In genomic region chr7:5584821-5585220, GRCh38 we compare ENCODE assay signal across 24 cellular contexts. TPM values are rescaled to one million over a fixed set of nuclear protein-coding genes. Genes with fewer than 3 reads are reported as not detected.
DNase-seq lines count a peak whose midpoint lies in the region; ATAC-seq, FAIRE-seq and TF ChIP-seq lines count a peak whose summit lies in the region.
"Had no signal": no experiment of that assay in that cellular context is flagged by ENCODE, and none has a peak within 500 bp of the region (broad histone marks: within the 10 kb centered on the region; RNA-seq: fewer than 3 reads in every experiment).

No MANE protein-coding gene starts in this region.

- peaks cover 59% of the 10 kb centered on the region for H3K4me1 ChIP-seq in HepG2 (ENCODE audit: insufficient read depth, low read length)
- no peaks in the 10 kb centered on the region for H3K4me1 ChIP-seq in right lobe of liver
- peaks cover 1% of the 10 kb centered on the region; the same call in 1 of the 2 replicates for H3K4me1 ChIP-seq in IMR-90 (ENCODE audit: control insufficient read depth, insufficient read depth, low read length)

- TF ChIP-seq POLR2A in HepG2 (IDR thresholded peaks at IDR 0.05; ENCODE audit: insufficient read depth in 1 of 2, low read depth in 2 of 2, low read length in 2 of 2) (no peak), right lobe of liver (IDR thresholded peaks at IDR 0.05) (no peak), IMR-90 (IDR thresholded peaks at IDR 0.05; ENCODE audit: low read depth, low read length) (no peak)

- peak in 1 of 2 experiments; percentile 72; a peak in 1 of 4 replicates for TF ChIP-seq EP300 in HepG2 (IDR thresholded peaks at IDR 0.05; ENCODE audit: low read depth in 2 of 2, low read length in 2 of 2)
- TF ChIP-seq EP300 in HepG2 (CRISPR knock-in tag; IDR thresholded peaks at IDR 0.05; ENCODE audit: borderline replicate concordance), result no peak

- no TSS peak for BruUV-seq in HepG2 (replicated peaks; lab: Mats Ljungman, UMichigan)
- BruUV-seq in IMR-90 (replicated peaks; lab: Mats Ljungman, UMichigan), result no TSS peak

- H4K91ac ChIP-seq in IMR-90 (ENCODE audit: insufficient read depth, low read depth, low read length), result no peak overlapping the region

- H3K36me3 ChIP-seq in HepG2 (replicated peaks in 1 of 2; ENCODE audit: control insufficient read depth in 1 of 2, insufficient read depth in 2 of 2, low read length in 2 of 2) (no peaks in the 10 kb centered on the region), right lobe of liver (no peaks in the 10 kb centered on the region), IMR-90 (ENCODE audit: control insufficient read depth, insufficient read depth, low read length) (no peaks in the 10 kb centered on the region)
- H3K36me3 ChIP-seq: MG63, SJCRH30 had no signal

- POLR2A ChIA-PET in HepG2 (lab: Yijun Ruan, JAX) (no interaction called here), IMR-90 (lab: Charles Lee; ENCODE audit: unreplicated experiment) (no interaction called here)

- no peak overlapping the region for H4K5ac ChIP-seq in IMR-90 (ENCODE audit: low read depth, low read length)

- H3K9me3 Mint-ChIP-seq in stimulated activated naive B cell treated with anti-CD40 and anti-IgM and Interleukin-4, amounts not matched to agents 10 μg/mL and 1 μg/mL and 100 μg/mL, for 72 hours, result peaks cover 0 to 2% of the 10 kb centered on the region in 2 donors
- H3K9me3 Mint-ChIP-seq: CD8-positive, alpha-beta memory T cell had no signal

- H3K9me3 ChIP-seq in HepG2 (ENCODE audit: low read length) (no peaks in the 10 kb centered on the region), right lobe of liver (no peaks in the 10 kb centered on the region), IMR-90 (ENCODE audit: control insufficient read depth, insufficient read depth, low read length) (peaks cover 4% of the 10 kb centered on the region; the same call in 1 of the 2 replicates)
- H3K9me3 ChIP-seq: MG63, SJCRH30 had no signal

- no peak overlapping the region for H3K18ac ChIP-seq in IMR-90 (ENCODE audit: low read depth, low read length)

- H3K27ac Mint-ChIP-seq in stimulated activated naive B cell treated with anti-CD40 and anti-IgM and Interleukin-4, amounts not matched to agents 10 μg/mL and 1 μg/mL and 100 μg/mL, for 72 hours, result peak overlapping the region; percentile 56

- dilution Hi-C loops in IMR-90 (cut with HindIII; ENCODE audit: low sequenced_read_pairs, unreplicated experiment), result no loop called here

- H3K27me3 Mint-ChIP-seq in stimulated activated naive B cell treated with anti-CD40 and anti-IgM and Interleukin-4, amounts not matched to agents 10 μg/mL and 1 μg/mL and 100 μg/mL, for 72 hours, result peaks cover 0 to 5% of the 10 kb centered on the region in 2 donors

- TF ChIP-seq CTCF in HepG2 (CRISPR knock-in tag; IDR thresholded peaks at IDR 0.05) (no peak), right lobe of liver (IDR thresholded peaks at IDR 0.05) (no peak), IMR-90 (conservative IDR thresholded peaks at IDR 0.05; ENCODE audit: low read depth, low read length) (no peak)

- no peak overlapping the region for H2BK20ac ChIP-seq in IMR-90 (ENCODE audit: low read depth, low read length)

- H3K4me1 Mint-ChIP-seq in stimulated activated naive B cell treated with anti-CD40 and anti-IgM and Interleukin-4, amounts not matched to agents 10 μg/mL and 1 μg/mL and 100 μg/mL, for 72 hours, result peaks cover 16 to 29% of the 10 kb centered on the region in 2 donors

- H3K36me3 Mint-ChIP-seq in stimulated activated naive B cell treated with anti-CD40 and anti-IgM and Interleukin-4, amounts not matched to agents 10 μg/mL and 1 μg/mL and 100 μg/mL, for 72 hours, result peaks cover 0 to 6% of the 10 kb centered on the region in 2 donors

- no peak overlapping the region for H3K56ac ChIP-seq in IMR-90 (ENCODE audit: extremely low read depth, insufficient read depth, low read length)

- DNase-seq in HepG2 (ENCODE audit: low spot score) (peak; percentile 88), right lobe of liver (no peak), IMR-90 (no peak), myocyte (ENCODE audit: low read depth) (peak; percentile 54), globus pallidus (ENCODE audit: low spot score) (no peak), superior temporal gyrus (ENCODE audit: extremely low spot score) (no peak)
- DNase-seq in stimulated activated naive B cell treated with anti-CD40 and anti-IgM and Interleukin-4, amounts not matched to agents 10 μg/mL and 1 μg/mL and 100 μg/mL, for 72 hours, result no peak
- DNase-seq: 8988T; Calu3; CD8-positive, alpha-beta memory T cell; GDM1; GOT3; HCEC 1CT; MG63; NCI-H1417 treated with DMSO at 0.1 percent for 48 hours; NCI-H187 treated with DMSO at 0.1 percent for 48 hours; NCI-H2107; NCI-H446 treated with DMSO at 0.1 percent for 48 hours; NCI-H526 treated with DMSO at 0.1 percent for 48 hours; OCI-M1; SJCRH30 had no signal

- H3K9ac ChIP-seq in HepG2 (ENCODE audit: insufficient read depth, low read depth, low read length) (no peak overlapping the region), IMR-90 (ENCODE audit: low read depth, low read length) (no peak overlapping the region)

- H2BK15ac ChIP-seq in IMR-90 (ENCODE audit: low read depth, low read length), result no peak overlapping the region

- CTCF ChIA-PET in HepG2 (lab: Yijun Ruan, JAX; ENCODE audit: low intra/inter-chr PET ratio, low total read pairs) (no interaction called here), IMR-90 (lab: Yijun Ruan, JAX) (interaction anchor here (0.6 to 0.7 kb wide), 2 partner anchors 16 to 1920 kb away, joined by 3 to 4 read pairs; no protein-coding TSS in a partner anchor)

- H2AFZ ChIP-seq in HepG2 (ENCODE audit: low read length) (no peak overlapping the region), IMR-90 (replicated peaks; ENCODE audit: low read length, poor library complexity) (no peak overlapping the region)

- 0% methylated on average over 4 of the region's 4 CpGs for WGBS in HepG2 (ENCODE audit: low lambda C conversion rate)
- WGBS in right lobe of liver (ENCODE audit: insufficient coverage, low coverage, low lambda C conversion rate, missing lambda C conversion rate), result 77% methylated on average over 4 of the region's 4 CpGs
- WGBS in IMR-90 (ENCODE audit: extremely low coverage in 2 of 2, insufficient read length in 1 of 2), 2 experiments, result no CpG with 5 or more reads among the region's 4 CpGs

- no peak overlapping the region for H2BK120ac ChIP-seq in IMR-90 (ENCODE audit: low read depth, low read length)

- H3K27ac ChIP-seq in HepG2 (ENCODE audit: extremely low read length, insufficient read depth, low read length) (no peak overlapping the region), right lobe of liver (no peak overlapping the region), IMR-90 (ENCODE audit: insufficient read depth, low read length) (no peak overlapping the region)
- H3K27ac ChIP-seq: SJCRH30 had no signal

- no peak overlapping the region for H3K23ac ChIP-seq in IMR-90 (ENCODE audit: low read depth, low read length)

- ATAC-seq in HepG2 (peak; percentile 9; the same call in 1 of the 3 replicates), right lobe of liver (no peak), IMR-90 (ENCODE audit: low read depth) (peak; percentile 42), HG02571 (IDR thresholded peaks at IDR 0.05; ENCODE audit: unreplicated experiment) (no peak)
- peak; percentile 50 to 61 for ATAC-seq in stimulated activated naive B cell treated with anti-CD40 and anti-IgM and Interleukin-4, amounts not matched to agents 10 μg/mL and 1 μg/mL and 100 μg/mL, for 72 hours (replicated peaks)

- peak; percentile 4 for FAIRE-seq in HepG2 (lab: Jason Lieb, UNC)
- FAIRE-seq: K562, RCC 7860 had no signal

- peak overlapping the region; percentile 43 for H3K4me2 ChIP-seq in HepG2 (ENCODE audit: low read depth, low read length)
- H3K4me2 ChIP-seq in IMR-90 (ENCODE audit: low read depth, low read length), result no peak overlapping the region

- no peak overlapping the region for H2BK5ac ChIP-seq in IMR-90 (ENCODE audit: low read depth, low read length, poor library complexity, severe bottlenecking)

- H2AK5ac ChIP-seq in IMR-90 (ENCODE audit: low read depth, low read length), result no peak overlapping the region

- no peaks in the 10 kb centered on the region for H3K79me2 ChIP-seq in HepG2 (ENCODE audit: insufficient read depth, low read length)

- in situ Hi-C loops in HepG2 (cut with HindIII; ENCODE audit: extremely low pct_ligation_motif_present, low pct_unique_long_range_greater_than_20kb) (no loop called here), IMR-90 (cut with MboI; ENCODE audit: low sequenced_read_pairs) (no loop called here)

- H2AK9ac ChIP-seq in IMR-90 (replicated peaks; ENCODE audit: low read depth, low read length, poor library complexity), result no peak overlapping the region

- H3K9me1 ChIP-seq in IMR-90 (ENCODE audit: insufficient read depth, low read length), result no peaks in the 10 kb centered on the region

- H3K79me1 ChIP-seq in IMR-90 (ENCODE audit: low read depth in 1 of 2, low read length in 2 of 2), result no peaks in the 10 kb centered on the region

- H3K4ac ChIP-seq in IMR-90 (ENCODE audit: low read depth, low read length), result no peak overlapping the region; the same call in 1 of the 2 replicates

- no peak overlapping the region for H4K8ac ChIP-seq in IMR-90 (ENCODE audit: low read depth in 2 of 2, low read length in 2 of 2)

- intact Hi-C loops in HepG2 (cut with micrococcal nuclease; ENCODE audit: unreplicated experiment) (no loop called here), right lobe of liver (cut with DNase I) (no loop called here), IMR-90 (cut with micrococcal nuclease) (no loop called here)

- H4K20me1 ChIP-seq in HepG2 (ENCODE audit: insufficient read depth, low read length) (no peaks in the 10 kb centered on the region), IMR-90 (ENCODE audit: insufficient read depth, low read length) (peaks cover 5% of the 10 kb centered on the region; the same call in 1 of the 2 replicates)

- H3K4me3 ChIP-seq in HepG2 (replicated peaks in 1 of 3; ENCODE audit: insufficient read depth in 1 of 3, low read depth in 2 of 3, low read length in 3 of 3) (no peak overlapping the region), right lobe of liver (no peak overlapping the region), IMR-90 (ENCODE audit: insufficient read depth, low read depth, low read length) (no peak overlapping the region)
- H3K4me3 ChIP-seq: K562, MG63, SJCRH30 had no signal

- no peak overlapping the region for H3K4me3 Mint-ChIP-seq in stimulated activated naive B cell treated with anti-CD40 and anti-IgM and Interleukin-4, amounts not matched to agents 10 μg/mL and 1 μg/mL and 100 μg/mL, for 72 hours
- H3K4me3 Mint-ChIP-seq: CD8-positive, alpha-beta memory T cell had no signal

- no peak for TF ChIP-seq RAD21 in HepG2 (CRISPR knock-in tag; IDR thresholded peaks at IDR 0.05)
- TF ChIP-seq RAD21 in IMR-90 (IDR thresholded peaks at IDR 0.05; ENCODE audit: low read length), result no peak

- no peak overlapping the region for H3K14ac ChIP-seq in IMR-90 (replicated peaks; ENCODE audit: low read depth, low read length)

- H3K27me3 ChIP-seq in HepG2 (ENCODE audit: control insufficient read depth in 1 of 2, insufficient read depth in 2 of 2, low read length in 2 of 2) (peaks cover 0 to 3% of the 10 kb centered on the region in 2 experiments; a peak in 2 of 5 replicates), right lobe of liver (no peaks in the 10 kb centered on the region), IMR-90 (ENCODE audit: control insufficient read depth, insufficient read depth, low read length) (peaks cover 16% of the 10 kb centered on the region)
- H3K27me3 ChIP-seq: MG63, SJCRH30 had no signal

RNA-seq across cellular contexts. Expression of gene FSCN1, which starts 7.8 kb away (rescaled TPM):
- total RNA-seq in HepG2 (2016; rRNA removed; fragmentation: Illumina TruSeq; extraction: Trizol), result 35.5 and 44.0 TPM in 2 replicates
- total RNA-seq in HepG2 (2016; cell fraction: cytosol; rRNA removed; fragmentation: Illumina TruSeq; extraction: Trizol; ENCODE audit: low read depth), result 6.4 and 7.4 TPM in 2 replicates
- 32.0 and 43.8 TPM in 2 replicates for total RNA-seq in HepG2 (2016; cell fraction: insoluble cytoplasmic fraction; rRNA removed; fragmentation: Illumina TruSeq; extraction: Trizol)
- total RNA-seq in HepG2 (2016; cell fraction: membrane; rRNA removed; fragmentation: Illumina TruSeq; extraction: Trizol), result 20.9 and 22.0 TPM in 2 replicates
- total RNA-seq in HepG2 (2016; cell fraction: nucleus; rRNA removed; fragmentation: Illumina TruSeq; extraction: Trizol), result 21.3 and 24.5 TPM in 2 replicates
- 21.2 and 29.0 TPM in 2 replicates for polyA plus RNA-seq in HepG2 (2011; rRNA removed)
- polyA plus RNA-seq in HepG2 (2011; cell fraction: cytosol; rRNA removed), result 21.0 and 36.3 TPM in 2 replicates
- 41.0 and 50.2 TPM in 2 replicates for polyA plus RNA-seq in HepG2 (2011; cell fraction: nucleus; rRNA removed)
- polyA plus RNA-seq in HepG2 (2012), result 7.3 and 18.5 TPM in 2 replicates
- 10.2 and 10.8 TPM in 2 replicates for polyA plus RNA-seq in HepG2 (2016; cell fraction: cytosol; fragmentation: Illumina TruSeq; extraction: Trizol; ENCODE audit: low read depth)
- polyA plus RNA-seq in HepG2 (2016; cell fraction: insoluble cytoplasmic fraction; fragmentation: Illumina TruSeq; extraction: Trizol; ENCODE audit: low read depth), result 58.7 and 73.9 TPM in 2 replicates
- polyA plus RNA-seq in HepG2 (2016; cell fraction: membrane; fragmentation: Illumina TruSeq; extraction: Trizol; ENCODE audit: low read depth), result 22.3 and 24.1 TPM in 2 replicates
- polyA plus RNA-seq in HepG2 (2016; cell fraction: nucleus; fragmentation: Illumina TruSeq; extraction: Trizol; ENCODE audit: insufficient read depth, low read depth), result 53.5 and 58.8 TPM in 2 replicates
- polyA minus RNA-seq in HepG2 (2011; rRNA and poly(A)+ RNA removed; ENCODE audit: low replicate concordance), result 66.5 and 90.1 TPM in 2 replicates
- polyA minus RNA-seq in HepG2 (2011; cell fraction: cytosol; rRNA and poly(A)+ RNA removed), result 43.7 and 53.5 TPM in 2 replicates
- polyA minus RNA-seq in HepG2 (2011; cell fraction: nucleus; rRNA and poly(A)+ RNA removed), result 12.7 and 16.4 TPM in 2 replicates
- 10 to 100 TPM in 5 of 6 experiments, 1 to 10 TPM in 1; 9.1 to 26.2 (median 11.9) TPM for total RNA-seq in right lobe of liver
- total RNA-seq in IMR-90 (2012; rRNA removed), result 118 and 137 TPM in 2 replicates
- polyA plus RNA-seq in IMR-90 (2012; rRNA removed), result 277 and 353 TPM in 2 replicates
- polyA plus RNA-seq in IMR-90 (2012; cell fraction: cytosol; rRNA removed), result 217 and 436 TPM in 2 replicates
- polyA plus RNA-seq in IMR-90 (2012; cell fraction: nucleus; rRNA removed; ENCODE audit: low replicate concordance), result 131 and 368 TPM in 2 replicates
- total RNA-seq in myocyte, result 159 and 214 TPM in 2 replicates
- 259 TPM for polyA plus RNA-seq in myocyte (2012)

RNA-seq across cellular contexts. Expression of gene ACTB, which starts 54.4 kb away (rescaled TPM):
- total RNA-seq in HepG2 (2016; rRNA removed; fragmentation: Illumina TruSeq; extraction: Trizol), result 983 and 1,099 TPM in 2 replicates
- total RNA-seq in HepG2 (2016; cell fraction: cytosol; rRNA removed; fragmentation: Illumina TruSeq; extraction: Trizol; ENCODE audit: low read depth), result 406 and 413 TPM in 2 replicates
- total RNA-seq in HepG2 (2016; cell fraction: insoluble cytoplasmic fraction; rRNA removed; fragmentation: Illumina TruSeq; extraction: Trizol), result 966 and 972 TPM in 2 replicates
- total RNA-seq in HepG2 (2016; cell fraction: membrane; rRNA removed; fragmentation: Illumina TruSeq; extraction: Trizol), result 815 and 929 TPM in 2 replicates
- 668 and 755 TPM in 2 replicates for total RNA-seq in HepG2 (2016; cell fraction: nucleus; rRNA removed; fragmentation: Illumina TruSeq; extraction: Trizol)
- polyA plus RNA-seq in HepG2 (2011; rRNA removed), result 984 and 1,160 TPM in 2 replicates
- polyA plus RNA-seq in HepG2 (2011; cell fraction: cytosol; rRNA removed), result 567 and 620 TPM in 2 replicates
- 1,565 and 1,995 TPM in 2 replicates for polyA plus RNA-seq in HepG2 (2011; cell fraction: nucleus; rRNA removed)
- polyA plus RNA-seq in HepG2 (2012), result 984 and 1,070 TPM in 2 replicates
- polyA plus RNA-seq in HepG2 (2016; cell fraction: cytosol; fragmentation: Illumina TruSeq; extraction: Trizol; ENCODE audit: low read depth), result 510 and 558 TPM in 2 replicates
- polyA plus RNA-seq in HepG2 (2016; cell fraction: insoluble cytoplasmic fraction; fragmentation: Illumina TruSeq; extraction: Trizol; ENCODE audit: low read depth), result 1,764 and 2,207 TPM in 2 replicates
- 1,095 and 1,097 TPM in 2 replicates for polyA plus RNA-seq in HepG2 (2016; cell fraction: membrane; fragmentation: Illumina TruSeq; extraction: Trizol; ENCODE audit: low read depth)
- polyA plus RNA-seq in HepG2 (2016; cell fraction: nucleus; fragmentation: Illumina TruSeq; extraction: Trizol; ENCODE audit: insufficient read depth, low read depth), result 1,747 and 1,824 TPM in 2 replicates
- 2,677 and 2,857 TPM in 2 replicates for polyA minus RNA-seq in HepG2 (2011; rRNA and poly(A)+ RNA removed; ENCODE audit: low replicate concordance)
- 1,014 and 1,055 TPM in 2 replicates for polyA minus RNA-seq in HepG2 (2011; cell fraction: cytosol; rRNA and poly(A)+ RNA removed)
- polyA minus RNA-seq in HepG2 (2011; cell fraction: nucleus; rRNA and poly(A)+ RNA removed), result 329 and 574 TPM in 2 replicates
- 1,000 to 10,000 TPM; 1,195 to 2,421 (median 1,468) TPM for total RNA-seq in right lobe of liver
- 7,721 and 7,727 TPM in 2 replicates for total RNA-seq in IMR-90 (2012; rRNA removed)
- 9,060 and 9,985 TPM in 2 replicates for polyA plus RNA-seq in IMR-90 (2012; rRNA removed)
- 16,337 and 21,423 TPM in 2 replicates for polyA plus RNA-seq in IMR-90 (2012; cell fraction: cytosol; rRNA removed)
- polyA plus RNA-seq in IMR-90 (2012; cell fraction: nucleus; rRNA removed; ENCODE audit: low replicate concordance), result 3,466 and 15,446 TPM in 2 replicates
- total RNA-seq in myocyte, result 1,562 and 1,714 TPM in 2 replicates
- 5,457 TPM for polyA plus RNA-seq in myocyte (2012)

Comparison
In these comparisons a context has a peak if more than half of its experiments do, and no peak if none do; other contexts are left out.
1. ATAC-seq: peak in HepG2 (single experiment), IMR-90 (single experiment) and stimulated activated naive B cell treated with anti-CD40 and anti-IgM and Interleukin-4, amounts not matched to agents 10 μg/mL and 1 μg/mL and 100 μg/mL, for 72 hours (2 of 2); none in right lobe of liver (0 of 4) and HG02571 (single experiment).
2. DNase-seq: peak in HepG2 (single experiment) and myocyte (single experiment); none in right lobe of liver (0 of 3), IMR-90 (single experiment), stimulated activated naive B cell treated with anti-CD40 and anti-IgM and Interleukin-4, amounts not matched to agents 10 μg/mL and 1 μg/mL and 100 μg/mL, for 72 hours (single experiment), globus pallidus (single experiment) and superior temporal gyrus (single experiment).